20 cellular contexts compared by ENCODE assay signal in genomic region chr11:133384731-133385130, GRCh38.
A peak's percentile ranks its signal among the peaks of the same experiment; 100 is the strongest.
DNase-seq lines count a peak whose midpoint lies in the region; ATAC-seq and TF ChIP-seq lines count a peak whose summit lies in the region.
"Had no signal": no experiment of that assay in that cellular context is flagged by ENCODE, and none has a peak within 500 bp of the region (broad histone marks: within the 10 kb centered on the region; RNA-seq: fewer than 3 reads in every experiment).

No MANE protein-coding gene starts in this region.

- no peak overlapping the region for H3K4ac ChIP-seq in neuronal stem cell (ENCODE audit: low read length)

- intact Hi-C loops in Right ventricle myocardium inferior (cut with DNase I) (no loop called here), cardiac septum (cut with DNase I) (no loop called here), esophagus muscularis mucosa (cut with DNase I) (no loop called here)

- no peak overlapping the region for H2AK5ac ChIP-seq in neuronal stem cell (ENCODE audit: low read depth, low read length)

- H2BK5ac ChIP-seq in neuronal stem cell (ENCODE audit: low read length): no peak overlapping the region

- H2BK15ac ChIP-seq in neuronal stem cell (ENCODE audit: low read length): no peak overlapping the region

- peak overlapping the region; percentile 80 for H3K18ac ChIP-seq in neuronal stem cell (ENCODE audit: low read length)

- H3K27me3 ChIP-seq in esophagus muscularis mucosa: peaks cover 0 to 17% (median 0%) of the 10 kb centered on the region in 4 donors
- H3K27me3 ChIP-seq in neuronal stem cell (ENCODE audit: control insufficient read depth in 3 of 3, insufficient read depth in 3 of 3, low read depth in 1 of 3, low read length in 3 of 3): no peaks in the 10 kb centered on the region
- H3K27me3 ChIP-seq: BLaER1 treated with 17β-estradiol and CSF1 and Interleukin-3, amounts not matched to agents 10 nM and 100 nM had no signal

- DNase-seq in Right ventricle myocardium inferior (ENCODE audit: missing footprints): no peak
- no peak for DNase-seq in cardiac septum (ENCODE audit: low spot score)
- DNase-seq in WTC11 (ENCODE audit: low spot score): no peak
- DNase-seq in esophagus muscularis mucosa (ENCODE audit: extremely low spot score): peak; percentile 90
- no peak for DNase-seq in neuronal stem cell (ENCODE audit: low spot score)
- no peak for DNase-seq in NCI-H187 treated with DMSO at 0.1 percent for 48 hours (lab: John Stamatoyannopoulos, UW)
- DNase-seq in activated naive CD8-positive, alpha-beta T cell treated with anti-CD3 and anti-CD28 coated beads for 36 hours: no peak
- no peak for DNase-seq in activated CD8-positive, alpha-beta T cell treated with anti-CD3 and anti-CD28 coated beads, Interleukin-2, amount 10 ng/mL, durations not matched to agents 7 days and 5 days
- DNase-seq: AML-193; Caco-2; Calu3; CD4-positive, alpha-beta T cell; CD8-positive, alpha-beta T cell; DMS79 treated with DMSO at 0.1 percent for 48 hours; GF-D8 had no signal

- H2BK12ac ChIP-seq in neuronal stem cell (ENCODE audit: low read length): no peak overlapping the region

- H3K9me3 Mint-ChIP-seq in WTC11: no peaks in the 10 kb centered on the region
- no peaks in the 10 kb centered on the region for H3K9me3 Mint-ChIP-seq in activated naive CD8-positive, alpha-beta T cell treated with anti-CD3 and anti-CD28 coated beads for 36 hours
- H3K9me3 Mint-ChIP-seq in activated CD8-positive, alpha-beta T cell treated with anti-CD3 and anti-CD28 coated beads, Interleukin-2, amount 10 ng/mL, durations not matched to agents 7 days and 5 days (ENCODE audit: insufficient read depth): no peaks in the 10 kb centered on the region
- H3K9me3 Mint-ChIP-seq: CD4-positive, alpha-beta T cell; CD8-positive, alpha-beta T cell had no signal

- H3K79me1 ChIP-seq in neuronal stem cell (ENCODE audit: low read depth, low read length): no peaks in the 10 kb centered on the region

- H3K9me3 ChIP-seq in esophagus muscularis mucosa: no peaks in the 10 kb centered on the region
- no peaks in the 10 kb centered on the region for H3K9me3 ChIP-seq in neuronal stem cell (replicated peaks in 1 of 2; ENCODE audit: control insufficient read depth in 2 of 2, insufficient read depth in 1 of 2, low read depth in 1 of 2, low read length in 2 of 2)
- H3K9me3 ChIP-seq: A549; BLaER1 treated with 17β-estradiol and CSF1 and Interleukin-3, amounts not matched to agents 10 nM and 100 nM; Caco-2 had no signal

- no peak overlapping the region for H3K4me3 Mint-ChIP-seq in WTC11
- no peak overlapping the region for H3K4me3 Mint-ChIP-seq in activated naive CD8-positive, alpha-beta T cell treated with anti-CD3 and anti-CD28 coated beads for 36 hours
- no peak overlapping the region for H3K4me3 Mint-ChIP-seq in activated CD8-positive, alpha-beta T cell treated with anti-CD3 and anti-CD28 coated beads, Interleukin-2, amount 10 ng/mL, durations not matched to agents 7 days and 5 days
- H3K4me3 Mint-ChIP-seq: B cell; CD4-positive, alpha-beta T cell; CD8-positive, alpha-beta T cell had no signal

- H3K14ac ChIP-seq in neuronal stem cell (ENCODE audit: low read length): no peak overlapping the region

- H3K27ac Mint-ChIP-seq in WTC11: peak overlapping the region; percentile 33; the same call in 1 of the 2 replicates
- H3K27ac Mint-ChIP-seq in activated naive CD8-positive, alpha-beta T cell treated with anti-CD3 and anti-CD28 coated beads for 36 hours: no peak overlapping the region
- no peak overlapping the region for H3K27ac Mint-ChIP-seq in activated CD8-positive, alpha-beta T cell treated with anti-CD3 and anti-CD28 coated beads, Interleukin-2, amount 10 ng/mL, durations not matched to agents 7 days and 5 days
- H3K27ac Mint-ChIP-seq: B cell; CD4-positive, alpha-beta T cell; CD8-positive, alpha-beta T cell had no signal

- H3K4me2 ChIP-seq in neuronal stem cell (ENCODE audit: insufficient read depth, low read length, poor library complexity, severe bottlenecking): no peak overlapping the region
- H3K4me2 ChIP-seq: A549; BLaER1 treated with 17β-estradiol and CSF1 and Interleukin-3, amounts not matched to agents 10 nM and 100 nM had no signal

- no peak for TF ChIP-seq POLR2A in esophagus muscularis mucosa (IDR thresholded peaks at IDR 0.05; ENCODE audit: low read depth)

- no peak overlapping the region for H3K23ac ChIP-seq in neuronal stem cell (ENCODE audit: low read depth, low read length, poor library complexity)

- H3K27me3 Mint-ChIP-seq in WTC11 (ENCODE audit: low read depth): no peaks in the 10 kb centered on the region
- H3K27me3 Mint-ChIP-seq in activated naive CD8-positive, alpha-beta T cell treated with anti-CD3 and anti-CD28 coated beads for 36 hours: no peaks in the 10 kb centered on the region
- no peaks in the 10 kb centered on the region for H3K27me3 Mint-ChIP-seq in activated CD8-positive, alpha-beta T cell treated with anti-CD3 and anti-CD28 coated beads, Interleukin-2, amount 10 ng/mL, durations not matched to agents 7 days and 5 days (ENCODE audit: low read depth)
- H3K27me3 Mint-ChIP-seq: B cell had no signal

- TF ChIP-seq EP300 in esophagus muscularis mucosa (IDR thresholded peaks at IDR 0.05): no peak

- H3K4me1 ChIP-seq in esophagus muscularis mucosa (no peaks in the 10 kb centered on the region), neuronal stem cell (ENCODE audit: control insufficient read depth in 2 of 2, insufficient read depth in 1 of 2, low read depth in 1 of 2, low read length in 2 of 2) (peaks cover 0 to 12% of the 10 kb centered on the region in 2 donors)
- H3K4me1 ChIP-seq: A549, Caco-2 had no signal

- H3K4me3 ChIP-seq in esophagus muscularis mucosa (no peak overlapping the region), neuronal stem cell (ENCODE audit: low read length in 2 of 2) (no peak overlapping the region)
- H3K4me3 ChIP-seq: A549; BLaER1 treated with 17β-estradiol and CSF1 and Interleukin-3, amounts not matched to agents 10 nM and 100 nM had no signal

- H4K8ac ChIP-seq in neuronal stem cell (ENCODE audit: low read depth, low read length): no peak overlapping the region

- no peak overlapping the region for H2AFZ ChIP-seq in neuronal stem cell (ENCODE audit: low read length)

- 83% methylated on average over 2 of the region's 6 CpGs for WGBS in esophagus muscularis mucosa
- no CpG with 5 or more reads among the region's 6 CpGs for WGBS in neuronal stem cell (ENCODE audit: extremely low coverage in 2 of 2, insufficient read length in 2 of 2, insufficient replicate concordance in 1 of 2), 2 donors

- peaks cover 12% of the 10 kb centered on the region for H3K4me1 Mint-ChIP-seq in WTC11
- no peaks in the 10 kb centered on the region for H3K4me1 Mint-ChIP-seq in activated naive CD8-positive, alpha-beta T cell treated with anti-CD3 and anti-CD28 coated beads for 36 hours
- H3K4me1 Mint-ChIP-seq in activated CD8-positive, alpha-beta T cell treated with anti-CD3 and anti-CD28 coated beads, Interleukin-2, amount 10 ng/mL, durations not matched to agents 7 days and 5 days (ENCODE audit: low read depth): no peaks in the 10 kb centered on the region
- H3K4me1 Mint-ChIP-seq: B cell had no signal

- CTCF ChIA-PET in WTC11 (lab: Charles Lee): interaction anchor here (1.4 to 1.8 kb wide), 2 partner anchors 250 to 306 kb away, joined by 3 read pairs; no protein-coding TSS in a partner anchor
- CTCF ChIA-PET in activated CD8-positive, alpha-beta T cell treated with anti-CD3 and anti-CD28 coated beads, Interleukin-2, amount 10 ng/mL, durations not matched to agents 7 days and 5 days (lab: Charles Lee): no interaction called here

- H3K36me3 ChIP-seq in esophagus muscularis mucosa: no peaks in the 10 kb centered on the region
- no peaks in the 10 kb centered on the region for H3K36me3 ChIP-seq in neuronal stem cell (replicated peaks in 1 of 2; ENCODE audit: control insufficient read depth in 2 of 2, insufficient read depth in 2 of 2, low read length in 2 of 2)
- H3K36me3 ChIP-seq: BLaER1 treated with 17β-estradiol and CSF1 and Interleukin-3, amounts not matched to agents 10 nM and 100 nM had no signal

- H3K27ac ChIP-seq in esophagus muscularis mucosa (replicated peaks in 1 of 4) (no peak overlapping the region), neuronal stem cell (replicated peaks; ENCODE audit: low read length) (no peak overlapping the region)
- H3K27ac ChIP-seq: 22Rv1; A549; BLaER1 treated with 17β-estradiol and CSF1 and Interleukin-3, amounts not matched to agents 10 nM and 100 nM; C4-2B had no signal

- H3K36me3 Mint-ChIP-seq in WTC11: no peaks in the 10 kb centered on the region
- H3K36me3 Mint-ChIP-seq in activated naive CD8-positive, alpha-beta T cell treated with anti-CD3 and anti-CD28 coated beads for 36 hours: no peaks in the 10 kb centered on the region
- no peaks in the 10 kb centered on the region for H3K36me3 Mint-ChIP-seq in activated CD8-positive, alpha-beta T cell treated with anti-CD3 and anti-CD28 coated beads, Interleukin-2, amount 10 ng/mL, durations not matched to agents 7 days and 5 days (ENCODE audit: low read depth)
- H3K36me3 Mint-ChIP-seq: CD8-positive, alpha-beta T cell had no signal

- H3K9ac ChIP-seq in neuronal stem cell (ENCODE audit: low read depth, low read length, poor library complexity): no peak overlapping the region
- H3K9ac ChIP-seq: BLaER1 treated with 17β-estradiol and CSF1 and Interleukin-3, amounts not matched to agents 10 nM and 100 nM had no signal

- H2BK120ac ChIP-seq in neuronal stem cell (ENCODE audit: low read depth, low read length): no peak overlapping the region

- ATAC-seq in Right ventricle myocardium inferior (peak; percentile 28), WTC11 (no peak)
- no peak for ATAC-seq in activated CD8-positive, alpha-beta T cell treated with anti-CD3 and anti-CD28 coated beads, Interleukin-2, amount 10 ng/mL, durations not matched to agents 7 days and 5 days
- ATAC-seq: A549; CD8-positive, alpha-beta T cell had no signal

- no peak overlapping the region for H4K91ac ChIP-seq in neuronal stem cell (ENCODE audit: low read depth, low read length, poor library complexity)

- POLR2A ChIA-PET in WTC11 (lab: Charles Lee): no interaction called here
- POLR2A ChIA-PET in activated CD8-positive, alpha-beta T cell treated with anti-CD3 and anti-CD28 coated beads, Interleukin-2, amount 10 ng/mL, durations not matched to agents 7 days and 5 days (lab: Charles Lee): no interaction called here

- no peak for TF ChIP-seq CTCF in WTC11 (IDR thresholded peaks at IDR 0.05)
- no peak for TF ChIP-seq CTCF in esophagus muscularis mucosa (IDR thresholded peaks at IDR 0.05)

TF ChIP-seq in WTC11, 78 proteins besides CTCF, POLR2A, EP300 and RAD21 (continues in another document):
- TF ChIP-seq ESRRA (CRISPR knock-in tag; IDR thresholded peaks at IDR 0.05; ENCODE audit: borderline replicate concordance) (no peak), KAT7 (CRISPR knock-in tag; IDR thresholded peaks at IDR 0.05; ENCODE audit: borderline replicate concordance) (no peak)
